8 cellular contexts compared by ENCODE assay signal in the genomic region with DNA sequence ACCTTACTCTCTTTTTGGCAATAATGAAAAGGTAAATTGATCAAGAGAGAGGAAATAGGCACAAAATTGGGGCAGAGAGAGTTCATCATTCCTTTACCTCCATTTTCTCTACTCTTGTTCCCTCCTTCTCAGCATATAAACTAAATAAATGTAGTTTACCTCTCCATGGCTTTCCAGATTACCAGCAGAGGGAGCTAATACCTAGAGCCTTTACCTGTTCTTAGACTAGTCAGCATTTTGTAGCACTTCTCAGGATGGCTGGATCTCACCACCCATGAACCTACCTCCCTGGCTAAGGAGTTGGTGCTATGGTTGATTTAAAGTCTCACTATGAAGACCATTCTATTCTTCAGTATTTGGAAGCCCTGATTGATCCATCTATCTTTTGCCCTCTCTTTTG. TPM values are rescaled to one million over a fixed set of nuclear protein-coding genes. Genes with fewer than 3 reads are reported as not detected.
DNase-seq lines count a peak whose midpoint lies in the region; ATAC-seq and TF ChIP-seq lines count a peak whose summit lies in the region.

No MANE protein-coding gene starts in this region.

- no peaks in the 10 kb centered on the region for H3F3A ChIP-seq in smooth muscle cell (ENCODE audit: low read depth)

- H3K36me3 ChIP-seq in esophagus muscularis mucosa (peaks cover 0 to 27% (median 24%) of the 10 kb centered on the region in 4 donors), smooth muscle cell (ENCODE audit: low read depth) (no peaks in the 10 kb centered on the region)

- no peak for TF ChIP-seq POLR2A in esophagus muscularis mucosa (IDR thresholded peaks at IDR 0.05; ENCODE audit: low read depth)

- H3K27me3 ChIP-seq in esophagus muscularis mucosa (no peaks in the 10 kb centered on the region), smooth muscle cell (ENCODE audit: low read depth) (no peaks in the 10 kb centered on the region)

- H4K20me1 ChIP-seq in smooth muscle cell (ENCODE audit: low read depth): no peaks in the 10 kb centered on the region

- TF ChIP-seq CTCF in esophagus muscularis mucosa (IDR thresholded peaks at IDR 0.05) (peak; percentile 55 to 59 (median 58)), smooth muscle cell (IDR thresholded peaks at IDR 0.05; ENCODE audit: borderline replicate concordance, insufficient read depth, poor library complexity, severe bottlenecking) (peak; percentile 52)

- H3K79me2 ChIP-seq in smooth muscle cell (ENCODE audit: low read depth): no peaks in the 10 kb centered on the region

- intact Hi-C loops in esophagus muscularis mucosa (cut with DNase I): no loop called here

- peaks cover 0 to 8% (median 0%) of the 10 kb centered on the region in 4 donors for H3K4me1 ChIP-seq in esophagus muscularis mucosa
- no peaks in the 10 kb centered on the region for H3K4me1 ChIP-seq in smooth muscle cell (ENCODE audit: low read depth)

- H3K4me2 ChIP-seq in smooth muscle cell: no peak overlapping the region

- H3K9me3 Mint-ChIP-seq in activated T-cell treated with anti-CD3 and anti-CD28 coated beads, Interleukin-2, amount 50 U/mL, for 72 hours: no peaks in the 10 kb centered on the region
- H3K9me3 Mint-ChIP-seq in IgD-negative memory B cell: no peaks in the 10 kb centered on the region

- H3K4me3 ChIP-seq in esophagus muscularis mucosa (no peak overlapping the region), smooth muscle cell (no peak overlapping the region)

- peaks cover 29% of the 10 kb centered on the region for H3K4me1 Mint-ChIP-seq in activated T-cell treated with anti-CD3 and anti-CD28 coated beads, Interleukin-2, amount 50 U/mL, for 72 hours (ENCODE audit: low read depth)
- peaks cover 26 to 33% (median 29%) of the 10 kb centered on the region in 3 donors for H3K4me1 Mint-ChIP-seq in IgD-negative memory B cell

- no peak for TF ChIP-seq EP300 in esophagus muscularis mucosa (IDR thresholded peaks at IDR 0.05)

- no peak overlapping the region for H3K4me3 Mint-ChIP-seq in activated T-cell treated with anti-CD3 and anti-CD28 coated beads, Interleukin-2, amount 50 U/mL, for 72 hours
- no peak overlapping the region for H3K4me3 Mint-ChIP-seq in IgD-negative memory B cell

- H2AFZ ChIP-seq in smooth muscle cell (ENCODE audit: low read depth): no peak overlapping the region

- peak; percentile 60 to 62 for ATAC-seq in activated T-cell treated with anti-CD3 and anti-CD28 coated beads, Interleukin-2, amount 50 U/mL, for 72 hours (replicated peaks in 1 of 2)
- ATAC-seq in HG03439 (IDR thresholded peaks at IDR 0.05; ENCODE audit: unreplicated experiment): no peak

- H3K9ac ChIP-seq in smooth muscle cell (ENCODE audit: low read depth): no peak overlapping the region

- H3K27me3 Mint-ChIP-seq in activated T-cell treated with anti-CD3 and anti-CD28 coated beads, Interleukin-2, amount 50 U/mL, for 72 hours (ENCODE audit: low read depth): peaks cover 16% of the 10 kb centered on the region
- H3K27me3 Mint-ChIP-seq in IgD-negative memory B cell: no peaks in the 10 kb centered on the region

- no peak overlapping the region for H3K27ac ChIP-seq in esophagus muscularis mucosa (replicated peaks in 1 of 4)
- H3K27ac ChIP-seq in smooth muscle cell (ENCODE audit: low read depth): no peak overlapping the region

- H3K27ac Mint-ChIP-seq in activated T-cell treated with anti-CD3 and anti-CD28 coated beads, Interleukin-2, amount 50 U/mL, for 72 hours: peak overlapping the region; percentile 42
- peak overlapping the region in 2 of 3 donors; percentile 23 to 24 for H3K27ac Mint-ChIP-seq in IgD-negative memory B cell

- H3K9me3 ChIP-seq in esophagus muscularis mucosa (no peaks in the 10 kb centered on the region), smooth muscle cell (replicated peaks; ENCODE audit: low read depth) (no peaks in the 10 kb centered on the region)

- H3K36me3 Mint-ChIP-seq in activated T-cell treated with anti-CD3 and anti-CD28 coated beads, Interleukin-2, amount 50 U/mL, for 72 hours (ENCODE audit: insufficient read depth in 2 of 2): peaks cover 4 to 19% of the 10 kb centered on the region in 2 donors
- H3K36me3 Mint-ChIP-seq in IgD-negative memory B cell: peaks cover 5% of the 10 kb centered on the region

- DNase-seq in activated T-cell treated with anti-CD3 and anti-CD28 coated beads, Interleukin-2, amount 50 U/mL, for 72 hours: no peak
- DNase-seq in activated T-cell treated with anti-CD3 and anti-CD28 coated beads, Interleukin-2, amount 50 U/mL, for 1 hour: no peak
- DNase-seq in RKO (ENCODE audit: low spot score) (peak; percentile 61), esophagus muscularis mucosa (ENCODE audit: extremely low spot score) (no peak), smooth muscle cell (lab: John Stamatoyannopoulos, UW; ENCODE audit: unreplicated experiment) (no peak), HuH-7.5 (ENCODE audit: low spot score) (no peak)

RNA-seq across cellular contexts. Expression of a gene that starts 15.7 kb away (rescaled TPM):
- 10 to 100 TPM; 63.7 to 66.7 TPM for total RNA-seq in activated T-cell treated with anti-CD3 and anti-CD28 coated beads, Interleukin-2, amount 50 U/mL, for 72 hours
- 47.9 TPM for polyA plus RNA-seq in IgD-negative memory B cell
- 10 to 100 TPM; 12.6 to 17.2 (median 14.8) TPM for total RNA-seq in esophagus muscularis mucosa
- total RNA-seq in smooth muscle cell: 14.4 and 17.6 TPM in 2 replicates
- polyA plus RNA-seq in smooth muscle cell: 12.5 and 23.0 TPM in 2 replicates

RNA-seq across cellular contexts. Expression of a gene that starts 15.8 kb away (rescaled TPM):
- total RNA-seq in activated T-cell treated with anti-CD3 and anti-CD28 coated beads, Interleukin-2, amount 50 U/mL, for 72 hours: 10 to 100 TPM; 21.8 to 26.2 TPM
- polyA plus RNA-seq in IgD-negative memory B cell (34.5 TPM), smooth muscle cell (6.1 and 9.4 TPM in 2 replicates)
- total RNA-seq in esophagus muscularis mucosa (10 to 100 TPM; 13.1 to 20.4 (median 15.2) TPM), smooth muscle cell (7.6 and 9.5 TPM in 2 replicates)
